ENCODE assay signal across 8 cellular contexts in the genomic region with DNA sequence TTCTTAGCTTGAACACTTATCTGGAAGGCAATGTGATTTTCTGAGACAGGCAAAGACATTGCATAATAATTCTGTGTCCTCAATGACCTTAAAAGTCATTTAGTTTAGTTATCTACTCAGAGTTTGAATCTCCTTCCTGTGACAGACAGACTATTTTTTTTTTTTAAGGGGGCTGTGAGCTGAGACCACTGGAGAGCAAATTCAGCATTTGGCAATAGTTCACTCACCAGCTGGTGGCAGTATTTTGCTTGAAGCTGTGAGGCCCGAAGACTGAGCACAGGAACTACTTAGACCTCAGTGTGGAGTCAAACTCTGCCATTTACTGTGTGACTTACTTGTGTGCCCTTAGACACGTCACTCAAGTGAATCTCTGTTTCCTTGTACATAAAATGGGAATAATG. TPM values are rescaled to one million over a fixed set of nuclear protein-coding genes. Genes with fewer than 3 reads are reported as not detected.
DNase-seq lines count a peak whose midpoint lies in the region; ATAC-seq and TF ChIP-seq lines count a peak whose summit lies in the region.

No MANE protein-coding gene starts in this region.

- no peak overlapping the region for H2BK5ac ChIP-seq in mesendoderm (ENCODE audit: low read length)

- H3K27me3 Mint-ChIP-seq in activated T-helper 1 cell treated with anti-CD3 and anti-CD28 coated beads, Interleukin-12 subunit alpha, Interleukin-12 subunit beta, Interleukin-2, Interleukin-4 antibody, amounts not matched to agents 30 ng/mL and 10 ng/mL and 1 ng/mL, durations not matched to agents 14 hours and 24 hours and 36 hours (ENCODE audit: insufficient read depth), result peaks cover 29% of the 10 kb centered on the region

- no peak overlapping the region for H2AK5ac ChIP-seq in mesendoderm (ENCODE audit: low read length)

- no CpG with 5 or more reads among the region's 2 CpGs for WGBS in mesendoderm (ENCODE audit: extremely low coverage, insufficient coverage, low lambda C conversion rate)

- H3K27ac ChIP-seq in coronary artery (no peak overlapping the region), mesendoderm (ENCODE audit: low read depth, low read length) (no peak overlapping the region)

- H3K4me1 Mint-ChIP-seq in activated T-helper 1 cell treated with anti-CD3 and anti-CD28 coated beads, Interleukin-12 subunit alpha, Interleukin-12 subunit beta, Interleukin-2, Interleukin-4 antibody, amounts not matched to agents 30 ng/mL and 10 ng/mL and 1 ng/mL, durations not matched to agents 14 hours and 24 hours and 36 hours (ENCODE audit: low read depth), result no peaks in the 10 kb centered on the region

- no peak overlapping the region for H3K4me3 Mint-ChIP-seq in activated T-helper 1 cell treated with anti-CD3 and anti-CD28 coated beads, Interleukin-12 subunit alpha, Interleukin-12 subunit beta, Interleukin-2, Interleukin-4 antibody, amounts not matched to agents 30 ng/mL and 10 ng/mL and 1 ng/mL, durations not matched to agents 14 hours and 24 hours and 36 hours

- DNase-seq in GM12864 (ENCODE audit: low read depth), result no peak
- DNase-seq in NCI-H69 (lab: John Stamatoyannopoulos, UW), result peak; percentile 83
- DNase-seq in coronary artery (ENCODE audit: low spot score), result no peak
- peak; percentile 82 for DNase-seq in mesendoderm
- DNase-seq in activated T-helper 1 cell treated with anti-CD3 and anti-CD28 coated beads, Interleukin-12 subunit alpha, Interleukin-12 subunit beta, Interleukin-2, Interleukin-4 antibody, amounts not matched to agents 30 ng/mL and 10 ng/mL and 1 ng/mL, durations not matched to agents 14 hours and 24 hours and 36 hours (ENCODE audit: low spot score), result no peak
- DNase-seq in T-helper 9 cell, result no peak

- H3K36me3 Mint-ChIP-seq in activated T-helper 1 cell treated with anti-CD3 and anti-CD28 coated beads, Interleukin-12 subunit alpha, Interleukin-12 subunit beta, Interleukin-2, Interleukin-4 antibody, amounts not matched to agents 30 ng/mL and 10 ng/mL and 1 ng/mL, durations not matched to agents 14 hours and 24 hours and 36 hours (ENCODE audit: low read depth), result no peaks in the 10 kb centered on the region

- intact Hi-C loops in activated T-helper 1 cell treated with anti-CD3 and anti-CD28 coated beads, Interleukin-12 subunit alpha, Interleukin-12 subunit beta, Interleukin-2, Interleukin-4 antibody, amounts not matched to agents 30 ng/mL and 10 ng/mL and 1 ng/mL, durations not matched to agents 14 hours and 24 hours and 36 hours (cut with micrococcal nuclease), result no loop called here

- H3K23ac ChIP-seq in mesendoderm (ENCODE audit: low read length), result no peak overlapping the region

- no peak overlapping the region for H2BK15ac ChIP-seq in mesendoderm (replicated peaks; ENCODE audit: low read depth)

- H3K79me2 ChIP-seq in mesendoderm (ENCODE audit: control insufficient read depth, insufficient read depth, low read length), result no peaks in the 10 kb centered on the region

- H4K8ac ChIP-seq in mesendoderm (ENCODE audit: low read depth, low read length), result no peak overlapping the region

- H3K18ac ChIP-seq in mesendoderm (ENCODE audit: low read length), result no peak overlapping the region

- no peak overlapping the region for H3K4me2 ChIP-seq in mesendoderm (ENCODE audit: low read length)

- H3K9ac ChIP-seq in mesendoderm (ENCODE audit: low read length), result no peak overlapping the region

- no peaks in the 10 kb centered on the region for H3K79me1 ChIP-seq in mesendoderm (ENCODE audit: low read length)

- H3K27me3 ChIP-seq in mesendoderm (ENCODE audit: insufficient read depth, low read length, poor library complexity), result no peaks in the 10 kb centered on the region

- no peak overlapping the region for H3K56ac ChIP-seq in mesendoderm (ENCODE audit: low read length)

- H3K36me3 ChIP-seq in mesendoderm (ENCODE audit: control insufficient read depth, insufficient read depth, low read length), result no peaks in the 10 kb centered on the region

- H2BK120ac ChIP-seq in mesendoderm (ENCODE audit: low read depth, low read length), result no peak overlapping the region

- no peak overlapping the region for H3K27ac Mint-ChIP-seq in activated T-helper 1 cell treated with anti-CD3 and anti-CD28 coated beads, Interleukin-12 subunit alpha, Interleukin-12 subunit beta, Interleukin-2, Interleukin-4 antibody, amounts not matched to agents 30 ng/mL and 10 ng/mL and 1 ng/mL, durations not matched to agents 14 hours and 24 hours and 36 hours

- H3K4ac ChIP-seq in mesendoderm (ENCODE audit: low read depth, low read length), result no peak overlapping the region

- no peak overlapping the region for H4K5ac ChIP-seq in mesendoderm (ENCODE audit: low read length)

- peak; percentile 37 for TF ChIP-seq CTCF in GM12864 (IDR thresholded peaks at IDR 0.05; ENCODE audit: low read depth, low read length, missing control alignments)
- TF ChIP-seq CTCF in coronary artery (IDR thresholded peaks at IDR 0.05), result peak; percentile 21

- no peaks in the 10 kb centered on the region for H3K4me1 ChIP-seq in mesendoderm (ENCODE audit: control insufficient read depth, low read depth, low read length)

- peak; percentile 57 for ATAC-seq in HG02759 (IDR thresholded peaks at IDR 0.05; ENCODE audit: unreplicated experiment)
- no peak for ATAC-seq in HG03196 (IDR thresholded peaks at IDR 0.05; ENCODE audit: unreplicated experiment)

- no peak overlapping the region for H3K4me3 ChIP-seq in GM12864 (ENCODE audit: low read depth, low read length)
- no peak overlapping the region for H3K4me3 ChIP-seq in coronary artery
- H3K4me3 ChIP-seq in mesendoderm (ENCODE audit: low read length), result no peak overlapping the region

- H3K9me3 Mint-ChIP-seq in activated T-helper 1 cell treated with anti-CD3 and anti-CD28 coated beads, Interleukin-12 subunit alpha, Interleukin-12 subunit beta, Interleukin-2, Interleukin-4 antibody, amounts not matched to agents 30 ng/mL and 10 ng/mL and 1 ng/mL, durations not matched to agents 14 hours and 24 hours and 36 hours, result no peaks in the 10 kb centered on the region

RNA-seq across cellular contexts. Expression of a gene that starts 22.9 kb away (rescaled TPM):
- polyA plus RNA-seq in mesendoderm (2013, experiment 1 of 2), result 8.8 TPM
- 8.6 TPM for polyA plus RNA-seq in mesendoderm (2013, experiment 2 of 2)
- total RNA-seq in activated T-helper 1 cell treated with anti-CD3 and anti-CD28 coated beads, Interleukin-12 subunit alpha, Interleukin-12 subunit beta, Interleukin-2, Interleukin-4 antibody, amounts not matched to agents 30 ng/mL and 10 ng/mL and 1 ng/mL, durations not matched to agents 14 hours and 24 hours and 36 hours, result 0.07 TPM in 1 of 2 replicates, not detected in the other

RNA-seq across cellular contexts. Expression of a gene that starts 28.4 kb away (rescaled TPM):
- polyA plus RNA-seq in mesendoderm (2013, experiment 1 of 2), result 129 TPM
- polyA plus RNA-seq in mesendoderm (2013, experiment 2 of 2), result 138 TPM
- total RNA-seq in activated T-helper 1 cell treated with anti-CD3 and anti-CD28 coated beads, Interleukin-12 subunit alpha, Interleukin-12 subunit beta, Interleukin-2, Interleukin-4 antibody, amounts not matched to agents 30 ng/mL and 10 ng/mL and 1 ng/mL, durations not matched to agents 14 hours and 24 hours and 36 hours, result 74.1 and 93.1 TPM in 2 replicates

Comparison
In these comparisons a context has a peak if more than half of its experiments do, and no peak if none do; other contexts are left out.
1. DNase-seq: peak in NCI-H69 (single experiment) and mesendoderm (single experiment); none in GM12864 (single experiment), coronary artery (single experiment), activated T-helper 1 cell treated with anti-CD3 and anti-CD28 coated beads, Interleukin-12 subunit alpha, Interleukin-12 subunit beta, Interleukin-2, Interleukin-4 antibody, amounts not matched to agents 30 ng/mL and 10 ng/mL and 1 ng/mL, durations not matched to agents 14 hours and 24 hours and 36 hours (single experiment) and T-helper 9 cell (single experiment).